ENCODE assay signal across 15 cellular contexts in the genomic region with DNA sequence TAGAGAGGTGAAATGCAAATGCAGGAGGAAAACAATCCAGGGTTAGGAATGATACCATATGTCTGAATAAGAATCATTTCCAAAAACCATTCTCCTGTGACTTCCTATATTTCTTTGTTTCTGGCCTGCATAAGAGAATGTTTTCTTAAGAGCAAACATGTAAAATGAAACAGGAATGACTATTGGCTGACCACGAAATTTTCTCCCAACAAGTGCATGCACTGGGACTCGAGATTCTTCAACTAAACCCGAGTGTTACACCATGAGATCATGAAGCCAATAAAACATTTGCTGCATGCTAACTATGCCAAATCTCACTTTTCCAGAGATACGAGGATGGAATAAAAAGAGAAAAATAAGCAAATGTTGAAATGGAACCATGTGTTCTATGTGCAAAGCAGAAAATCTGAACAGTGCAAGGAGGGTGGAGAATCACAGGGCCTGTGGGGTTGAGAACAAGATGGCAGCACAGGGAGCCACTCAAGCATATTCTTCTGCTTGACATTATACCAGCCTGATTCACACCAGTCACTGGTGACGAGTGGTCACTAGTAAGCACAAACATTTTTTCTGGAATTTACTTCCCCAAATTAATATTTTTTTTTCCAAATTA.
A peak's percentile ranks its signal among the peaks of the same experiment; 100 is the strongest.
DNase-seq lines count a peak whose midpoint lies in the region; ATAC-seq, FAIRE-seq and TF ChIP-seq lines count a peak whose summit lies in the region.
"Had no signal": no experiment of that assay in that cellular context is flagged by ENCODE, and none has a peak within 500 bp of the region (broad histone marks: within the 10 kb centered on the region; RNA-seq: fewer than 3 reads in every experiment).

No MANE protein-coding gene starts in this region.

- H3K4me1 ChIP-seq in Caco-2 (peaks cover 56% of the 10 kb centered on the region), astrocyte (ENCODE audit: insufficient read depth, low read length) (peaks cover 22% of the 10 kb centered on the region)

- no peaks in the 10 kb centered on the region for H3K79me2 ChIP-seq in astrocyte (ENCODE audit: insufficient read depth, low read length)

- H3K4me2 ChIP-seq in astrocyte (ENCODE audit: low read length) = peak overlapping the region; percentile 78

- H3K27ac Mint-ChIP-seq in Caco-2 (ENCODE audit: unreplicated experiment) (peak overlapping the region; percentile 91), astrocyte (ENCODE audit: unreplicated experiment) (peak overlapping the region; percentile 99)
- no peak overlapping the region for H3K27ac Mint-ChIP-seq in activated naive CD8-positive, alpha-beta T cell treated with anti-CD3 and anti-CD28 coated beads for 36 hours
- H3K27ac Mint-ChIP-seq: activated CD8-positive, alpha-beta memory T cell treated with anti-CD3 and anti-CD28 coated beads, Interleukin-2, amount 10 ng/mL, durations not matched to agents 7 days and 5 days; CD4-positive, CD25-positive, alpha-beta regulatory T cell had no signal

- H3K27me3 Mint-ChIP-seq in Caco-2 (ENCODE audit: insufficient read depth, unreplicated experiment) (no peaks in the 10 kb centered on the region), astrocyte (ENCODE audit: low read depth, unreplicated experiment) (no peaks in the 10 kb centered on the region)
- peaks cover 5% of the 10 kb centered on the region for H3K27me3 Mint-ChIP-seq in activated naive CD8-positive, alpha-beta T cell treated with anti-CD3 and anti-CD28 coated beads for 36 hours
- H3K27me3 Mint-ChIP-seq: activated CD8-positive, alpha-beta memory T cell treated with anti-CD3 and anti-CD28 coated beads, Interleukin-2, amount 10 ng/mL, durations not matched to agents 7 days and 5 days had no signal

- ATAC-seq in Right ventricle myocardium superior (ENCODE audit: poor library complexity) = peak; percentile 75
- ATAC-seq in stimulated activated naive CD8-positive, alpha-beta T cell treated with anti-CD3 and anti-CD28 coated beads, Interleukin-15, Interleukin-2, amounts not matched to agents 100 U/mL and 50 U/mL, for 24 hours = no peak
- ATAC-seq: activated CD8-positive, alpha-beta memory T cell treated with anti-CD3 and anti-CD28 coated beads, Interleukin-2, amount 10 ng/mL, durations not matched to agents 7 days and 5 days; left colon had no signal

- H3K36me3 ChIP-seq in Caco-2 (ENCODE audit: control insufficient read depth, insufficient read depth, low read length) = no peaks in the 10 kb centered on the region
- H3K36me3 ChIP-seq in astrocyte (ENCODE audit: insufficient read depth, low read length) = no peaks in the 10 kb centered on the region
- H3K36me3 ChIP-seq: ovary, thyroid gland had no signal

- H3K9me3 Mint-ChIP-seq in Caco-2 (ENCODE audit: unreplicated experiment) = peaks cover 13% of the 10 kb centered on the region
- no peaks in the 10 kb centered on the region for H3K9me3 Mint-ChIP-seq in astrocyte (ENCODE audit: unreplicated experiment)
- peaks cover 1% of the 10 kb centered on the region for H3K9me3 Mint-ChIP-seq in activated naive CD8-positive, alpha-beta T cell treated with anti-CD3 and anti-CD28 coated beads for 36 hours

- H3K9ac ChIP-seq in astrocyte (ENCODE audit: low read length) = peak overlapping the region; percentile 65

- CTCF ChIA-PET in Caco-2 (lab: Charles Lee) = interaction anchor here (0.7 kb wide), 1 partner anchor 32 kb away, joined by 4 read pairs; no protein-coding TSS in a partner anchor
- CTCF ChIA-PET in HEK293T (lab: Yijun Ruan, JAX) = no interaction called here

- H4K20me1 ChIP-seq in astrocyte (ENCODE audit: insufficient read depth, low read length) = no peaks in the 10 kb centered on the region

- H3K4me1 Mint-ChIP-seq in Caco-2 (ENCODE audit: low read depth, unreplicated experiment) (peaks cover 35% of the 10 kb centered on the region), astrocyte (ENCODE audit: low read depth, unreplicated experiment) (peaks cover 44% of the 10 kb centered on the region)
- H3K4me1 Mint-ChIP-seq in activated naive CD8-positive, alpha-beta T cell treated with anti-CD3 and anti-CD28 coated beads for 36 hours = no peaks in the 10 kb centered on the region
- H3K4me1 Mint-ChIP-seq: activated CD8-positive, alpha-beta memory T cell treated with anti-CD3 and anti-CD28 coated beads, Interleukin-2, amount 10 ng/mL, durations not matched to agents 7 days and 5 days; CD4-positive, CD25-positive, alpha-beta regulatory T cell had no signal

- peaks cover 5% of the 10 kb centered on the region for H3K36me3 Mint-ChIP-seq in Caco-2 (ENCODE audit: insufficient read depth, unreplicated experiment)
- H3K36me3 Mint-ChIP-seq in astrocyte (ENCODE audit: low read depth, unreplicated experiment) = no peaks in the 10 kb centered on the region
- no peaks in the 10 kb centered on the region for H3K36me3 Mint-ChIP-seq in activated naive CD8-positive, alpha-beta T cell treated with anti-CD3 and anti-CD28 coated beads for 36 hours
- H3K36me3 Mint-ChIP-seq: activated CD8-positive, alpha-beta memory T cell treated with anti-CD3 and anti-CD28 coated beads, Interleukin-2, amount 10 ng/mL, durations not matched to agents 7 days and 5 days; CD4-positive, CD25-positive, alpha-beta regulatory T cell had no signal

- DNase-seq in Caco-2 (no peak), astrocyte (ENCODE audit: low read depth) (peak; percentile 55), Right ventricle myocardium superior (no peak), skeletal muscle cell (ENCODE audit: low read depth) (peak; percentile 47), RKO (ENCODE audit: low spot score) (no peak), HEK293T (ENCODE audit: extremely low spot score) (no peak)
- DNase-seq in stimulated activated naive CD8-positive, alpha-beta T cell treated with anti-CD3 and anti-CD28 coated beads, Interleukin-15, Interleukin-2, amounts not matched to agents 100 U/mL and 50 U/mL, for 24 hours = no peak
- DNase-seq in activated naive CD8-positive, alpha-beta T cell treated with anti-CD3 and anti-CD28 coated beads for 36 hours = no peak
- DNase-seq: activated CD8-positive, alpha-beta memory T cell treated with anti-CD3 and anti-CD28 coated beads, Interleukin-2, amount 10 ng/mL, durations not matched to agents 7 days and 5 days; CD4-positive, CD25-positive, alpha-beta regulatory T cell; erythroblast; NCI-H2107; thyroid gland had no signal

- H3K4me3 Mint-ChIP-seq in Caco-2 (ENCODE audit: unreplicated experiment) = no peak overlapping the region
- peak overlapping the region; percentile 10 for H3K4me3 Mint-ChIP-seq in astrocyte (ENCODE audit: unreplicated experiment)
- H3K4me3 Mint-ChIP-seq in activated naive CD8-positive, alpha-beta T cell treated with anti-CD3 and anti-CD28 coated beads for 36 hours = no peak overlapping the region
- H3K4me3 Mint-ChIP-seq: activated CD8-positive, alpha-beta memory T cell treated with anti-CD3 and anti-CD28 coated beads, Interleukin-2, amount 10 ng/mL, durations not matched to agents 7 days and 5 days; CD4-positive, CD25-positive, alpha-beta regulatory T cell had no signal

- H3K27me3 ChIP-seq in Caco-2 (replicated peaks; ENCODE audit: control insufficient read depth, insufficient read depth, low read length) (no peaks in the 10 kb centered on the region), astrocyte (ENCODE audit: insufficient read depth, low read length) (no peaks in the 10 kb centered on the region)
- H3K27me3 ChIP-seq: ovary, thyroid gland had no signal

- no peaks in the 10 kb centered on the region for H3K9me3 ChIP-seq in Caco-2
- H3K9me3 ChIP-seq in astrocyte (ENCODE audit: insufficient read depth, low read depth, low read length) = no peaks in the 10 kb centered on the region
- H3K9me3 ChIP-seq: ovary, thyroid gland had no signal

- intact Hi-C loops in Caco-2 (cut with micrococcal nuclease; ENCODE audit: unreplicated experiment) (no loop called here), Right ventricle myocardium superior (cut with DNase I) (no loop called here)

- H3K27ac ChIP-seq in astrocyte (ENCODE audit: low read depth, low read length) = peak overlapping the region; percentile 86
- H3K27ac ChIP-seq: thyroid gland had no signal

- no TSS peak for BruUV-seq in Caco-2 (replicated peaks; lab: Mats Ljungman, UMichigan)

- H3K4me3 ChIP-seq in Caco-2 (ENCODE audit: low read depth, low read length) = no peak overlapping the region
- H3K4me3 ChIP-seq in astrocyte (ENCODE audit: insufficient read depth, low read depth, low read length) = no peak overlapping the region
- no peak overlapping the region for H3K4me3 ChIP-seq in skeletal muscle cell (ENCODE audit: low read depth, low read length)
- H3K4me3 ChIP-seq: ovary, thyroid gland had no signal

- POLR2A ChIA-PET in Caco-2 (lab: Charles Lee) = interaction anchor here (0.6 kb wide), 2 partner anchors 28 to 554 kb away, joined by 3 read pairs; partner anchors contain the start of gene NXT1
- POLR2A ChIA-PET in HEK293T (lab: Yijun Ruan, JAX) = no interaction called here

- FAIRE-seq in astrocyte (lab: Jason Lieb, UNC) = no peak

- TF ChIP-seq CTCF in Caco-2 (IDR thresholded peaks at IDR 0.05; ENCODE audit: insufficient read depth in 1 of 2, low read depth in 1 of 2, low read length in 1 of 2, severe bottlenecking in 1 of 2, unreplicated experiment in 1 of 2) = no peak
- TF ChIP-seq CTCF in astrocyte (IDR thresholded peaks at IDR 0.05; ENCODE audit: insufficient read depth, low read depth, low read length) = no peak

- H2AFZ ChIP-seq in astrocyte (ENCODE audit: low read depth, low read length) = no peak overlapping the region

TF ChIP-seq in HEK293T, 16 proteins besides CTCF, POLR2A, EP300 and RAD21 (continues in another document):
- TF ChIP-seq FOXK2 (IDR thresholded peaks at IDR 0.05) = no peak
- TF ChIP-seq NFRKB (IDR thresholded peaks at IDR 0.05) = no peak
- TF ChIP-seq ELF4 (IDR thresholded peaks at IDR 0.05) = no peak
- no peak for TF ChIP-seq BHLHE40 (IDR thresholded peaks at IDR 0.05; ENCODE audit: borderline replicate concordance)
- no peak for TF ChIP-seq HDGF (IDR thresholded peaks at IDR 0.05; ENCODE audit: borderline replicate concordance)
- TF ChIP-seq TARDBP (IDR thresholded peaks at IDR 0.05) = no peak
- no peak for TF ChIP-seq FOXM1 (IDR thresholded peaks at IDR 0.05; ENCODE audit: borderline replicate concordance)
- no peak for TF ChIP-seq CTBP1 (IDR thresholded peaks at IDR 0.05; ENCODE audit: borderline replicate concordance)
- no peak for TF ChIP-seq LEF1 (IDR thresholded peaks at IDR 0.05; ENCODE audit: borderline replicate concordance)
- TF ChIP-seq SP1 (IDR thresholded peaks at IDR 0.05) = no peak
- no peak for TF ChIP-seq ARNT (IDR thresholded peaks at IDR 0.05)
- TF ChIP-seq SUZ12 (IDR thresholded peaks at IDR 0.05) = no peak
- TF ChIP-seq ZNF384 (IDR thresholded peaks at IDR 0.05) = no peak
- no peak for TF ChIP-seq PKNOX1 (IDR thresholded peaks at IDR 0.05)

Comparison
In these comparisons a context has a peak if more than half of its experiments do, and no peak if none do; other contexts are left out.
1. DNase-seq: peak in astrocyte (single experiment) and skeletal muscle cell (single experiment); none in Caco-2 (0 of 2), Right ventricle myocardium superior (single experiment), stimulated activated naive CD8-positive, alpha-beta T cell treated with anti-CD3 and anti-CD28 coated beads, Interleukin-15, Interleukin-2, amounts not matched to agents 100 U/mL and 50 U/mL, for 24 hours (single experiment), RKO (single experiment), activated naive CD8-positive, alpha-beta T cell treated with anti-CD3 and anti-CD28 coated beads for 36 hours (single experiment) and HEK293T (single experiment).